In genomic region chr5:89864941-89865340, GRCh38 we compare ENCODE assay signal across 9 cellular contexts.
"Had no signal": no experiment of that assay in that cellular context is flagged by ENCODE, and none has a peak within 500 bp of the region (broad histone marks: within the 10 kb centered on the region; RNA-seq: fewer than 3 reads in every experiment).

No MANE protein-coding gene starts in this region.

- ATAC-seq: HCT116, K562 had no signal

- H3K36me3 ChIP-seq: HAP-1 had no signal

- H3K4me3 ChIP-seq: HAP-1, K562 had no signal

- H3K9me3 ChIP-seq: HAP-1 had no signal

- H3K27ac Mint-ChIP-seq: HFFc6 had no signal

- H3K4me1 ChIP-seq: HAP-1 had no signal

- DNase-seq: GOT3, H7, HFFc6, IMR-90, KG1 had no signal

- FAIRE-seq: HTR-8/SVneo, K562 had no signal

- H3K4me3 Mint-ChIP-seq: HFFc6 had no signal
